ENCODE assay signal across 16 cellular contexts in genomic region chr15:68052431-68052830, GRCh38. TPM values are rescaled to one million over a fixed set of nuclear protein-coding genes. Genes with fewer than 3 reads are reported as not detected.
DNase-seq lines count a peak whose midpoint lies in the region; ATAC-seq and TF ChIP-seq lines count a peak whose summit lies in the region.
"Had no signal": no experiment of that assay in that cellular context is flagged by ENCODE, and none has a peak within 500 bp of the region (broad histone marks: within the 10 kb centered on the region; RNA-seq: fewer than 3 reads in every experiment).

No MANE protein-coding gene starts in this region.

- intact Hi-C loops in CD8-positive, alpha-beta T cell (cut with DNase I, micrococcal nuclease), result loop anchor here in 1 of 2 experiments (10.0 kb wide), 2 partner anchors 1362 to 1402 kb away; partner anchors contain the start of genes KIF23 and RPLP1
- intact Hi-C loops in activated B cell treated with CpG ODN at 0.5 μM for 24 hours (cut with micrococcal nuclease), result loop anchor here (5.0 to 10.0 kb wide), 4 partner anchors 62 to 985 kb away; partner anchors contain the start of genes MAP2K5 and SMAD3

- no peak overlapping the region for H3K18ac ChIP-seq in neuronal stem cell (ENCODE audit: low read length)

- H2AK5ac ChIP-seq in neuronal stem cell (ENCODE audit: low read depth, low read length), result no peak overlapping the region

- peaks cover 33% of the 10 kb centered on the region for H3K4me1 Mint-ChIP-seq in CD8-positive, alpha-beta T cell (ENCODE audit: low read depth)
- peaks cover 27% of the 10 kb centered on the region for H3K4me1 Mint-ChIP-seq in activated B cell treated with CpG ODN at 0.5 μM for 24 hours
- H3K4me1 Mint-ChIP-seq in natural killer cell treated with Interleukin-12 subunit alpha and Interleukin-12 subunit beta and Interleukin-15 and Interleukin-18, amount 100 ng/mL, for 72 hours (ENCODE audit: low read depth in 2 of 2), result peaks cover 25 to 37% of the 10 kb centered on the region in 2 donors

- H3K23ac ChIP-seq in neuronal stem cell (ENCODE audit: low read depth, low read length, poor library complexity), result no peak overlapping the region

- no peak overlapping the region for H4K91ac ChIP-seq in neuronal stem cell (ENCODE audit: low read depth, low read length, poor library complexity)

- H3K14ac ChIP-seq in neuronal stem cell (ENCODE audit: low read length), result no peak overlapping the region

- H3K36me3 ChIP-seq in CD8-positive, alpha-beta T cell (ENCODE audit: insufficient read depth, low read length), result no peaks in the 10 kb centered on the region
- no peaks in the 10 kb centered on the region for H3K36me3 ChIP-seq in GM23248 (ENCODE audit: low read depth)
- H3K36me3 ChIP-seq in neuronal stem cell (replicated peaks in 1 of 2; ENCODE audit: control insufficient read depth in 2 of 2, insufficient read depth in 2 of 2, low read length in 2 of 2), result no peaks in the 10 kb centered on the region
- H3K36me3 ChIP-seq: gastroesophageal sphincter, left ventricle myocardium inferior had no signal

- H3K27ac Mint-ChIP-seq in CD8-positive, alpha-beta T cell, result no peak overlapping the region
- H3K27ac Mint-ChIP-seq in activated B cell treated with CpG ODN at 0.5 μM for 24 hours, result no peak overlapping the region
- no peak overlapping the region for H3K27ac Mint-ChIP-seq in natural killer cell treated with Interleukin-12 subunit alpha and Interleukin-12 subunit beta and Interleukin-15 and Interleukin-18, amount 100 ng/mL, for 72 hours
- H3K27ac Mint-ChIP-seq: activated CD4-positive, alpha-beta memory T cell treated with anti-CD3 and anti-CD28 coated beads for 36 hours had no signal

- in situ Hi-C loops in GM23248 (cut with MboI), result no loop called here

- H3K9me3 ChIP-seq in CD8-positive, alpha-beta T cell (ENCODE audit: low read length), result no peaks in the 10 kb centered on the region
- H3K9me3 ChIP-seq in GM23248 (ENCODE audit: low read depth) (no peaks in the 10 kb centered on the region), neuronal stem cell (replicated peaks in 1 of 2; ENCODE audit: control insufficient read depth in 2 of 2, insufficient read depth in 1 of 2, low read depth in 1 of 2, low read length in 2 of 2) (peaks cover 0 to 2% of the 10 kb centered on the region in 2 donors)
- H3K9me3 ChIP-seq: gastroesophageal sphincter, left ventricle myocardium inferior had no signal

- no peak overlapping the region for H3K4ac ChIP-seq in neuronal stem cell (ENCODE audit: low read length)

- TF ChIP-seq CTCF in CD8-positive, alpha-beta T cell (IDR thresholded peaks at IDR 0.05), result no peak
- no peak for TF ChIP-seq CTCF in activated B cell treated with CpG ODN at 0.5 μM for 24 hours (IDR thresholded peaks at IDR 0.05)

- no peak for ATAC-seq in CD8-positive, alpha-beta T cell
- no peak for ATAC-seq in activated B cell treated with CpG ODN at 0.5 μM for 24 hours (ENCODE audit: low read depth)
- ATAC-seq in natural killer cell treated with Interleukin-12 subunit alpha and Interleukin-12 subunit beta and Interleukin-15 and Interleukin-18, amount 100 ng/mL, for 72 hours, result no peak
- no peak for ATAC-seq in HG02938 (IDR thresholded peaks at IDR 0.05; ENCODE audit: unreplicated experiment)
- ATAC-seq: gastroesophageal sphincter had no signal

- H3K27me3 Mint-ChIP-seq in CD8-positive, alpha-beta T cell (ENCODE audit: low read depth), result peaks cover 6% of the 10 kb centered on the region
- H3K27me3 Mint-ChIP-seq in activated B cell treated with CpG ODN at 0.5 μM for 24 hours, result no peaks in the 10 kb centered on the region
- peaks cover 0 to 3% of the 10 kb centered on the region in 2 donors for H3K27me3 Mint-ChIP-seq in natural killer cell treated with Interleukin-12 subunit alpha and Interleukin-12 subunit beta and Interleukin-15 and Interleukin-18, amount 100 ng/mL, for 72 hours

- H3K9me2 ChIP-seq in GM23248 (ENCODE audit: insufficient read depth), result no peaks in the 10 kb centered on the region

- peak overlapping the region; percentile 8 for H3K4me3 Mint-ChIP-seq in CD8-positive, alpha-beta T cell
- peak overlapping the region; percentile 21 for H3K4me3 Mint-ChIP-seq in activated B cell treated with CpG ODN at 0.5 μM for 24 hours
- H3K4me3 Mint-ChIP-seq in natural killer cell treated with Interleukin-12 subunit alpha and Interleukin-12 subunit beta and Interleukin-15 and Interleukin-18, amount 100 ng/mL, for 72 hours, result peak overlapping the region; percentile 99

- WGBS in GM23248 (ENCODE audit: low coverage in 1 of 2, low lambda C conversion rate in 2 of 2, missing lambda C conversion rate in 2 of 2), 2 experiments, result 81 to 86% methylated on average over 4 of the region's 4 CpGs
- WGBS in neuronal stem cell (ENCODE audit: extremely low coverage in 2 of 2, insufficient read length in 2 of 2, insufficient replicate concordance in 1 of 2), 2 donors, result no CpG with 5 or more reads among the region's 4 CpGs

- no peak overlapping the region for H3K4me2 ChIP-seq in GM23248 (ENCODE audit: unreplicated experiment)
- no peak overlapping the region for H3K4me2 ChIP-seq in neuronal stem cell (ENCODE audit: insufficient read depth, low read length, poor library complexity, severe bottlenecking)

- CTCF ChIA-PET in CD8-positive, alpha-beta T cell (lab: Charles Lee), result no interaction called here
- CTCF ChIA-PET in activated B cell treated with CpG ODN at 0.5 μM for 24 hours (lab: Charles Lee), result no interaction called here

- no peak overlapping the region for H2BK120ac ChIP-seq in neuronal stem cell (ENCODE audit: low read depth, low read length)

- 0 out of 2 replicates have a peak, but pooled peaks cover 4% of the 10 kb centered on the region for H3F3A ChIP-seq in GM23248 (ENCODE audit: insufficient read depth)

- H4K8ac ChIP-seq in neuronal stem cell (ENCODE audit: low read depth, low read length), result no peak overlapping the region

- H3K79me1 ChIP-seq in neuronal stem cell (ENCODE audit: low read depth, low read length), result no peaks in the 10 kb centered on the region

- H4K20me1 ChIP-seq in GM23248 (ENCODE audit: insufficient read depth), result peaks cover 10% of the 10 kb centered on the region; the same call in 1 of the 2 replicates

- H3K4me1 ChIP-seq in CD8-positive, alpha-beta T cell (ENCODE audit: insufficient read depth, low read length), result peaks cover 25% of the 10 kb centered on the region
- H3K4me1 ChIP-seq in GM23248 (ENCODE audit: insufficient read depth) (peaks cover 18% of the 10 kb centered on the region), neuronal stem cell (ENCODE audit: control insufficient read depth in 2 of 2, insufficient read depth in 1 of 2, low read depth in 1 of 2, low read length in 2 of 2) (peaks cover 2 to 4% of the 10 kb centered on the region in 2 donors)
- H3K4me1 ChIP-seq: parathyroid adenoma had no signal

- peaks cover 33% of the 10 kb centered on the region for H3K79me2 ChIP-seq in GM23248 (ENCODE audit: insufficient read depth)

- no peak for DNase-seq in CD8-positive, alpha-beta T cell
- DNase-seq in GM23248, result peak; percentile 23
- no peak for DNase-seq in activated B cell treated with CpG ODN at 0.5 μM for 24 hours
- DNase-seq in natural killer cell treated with Interleukin-12 subunit alpha and Interleukin-12 subunit beta and Interleukin-15 and Interleukin-18, amount 100 ng/mL, for 72 hours (ENCODE audit: low spot score), result no peak
- DNase-seq in neuronal stem cell (ENCODE audit: low spot score), result no peak
- no peak for DNase-seq in OCI-M1 (lab: John Stamatoyannopoulos, UW)
- DNase-seq: activated CD4-positive, alpha-beta memory T cell treated with anti-CD3 and anti-CD28 coated beads for 36 hours; activated T-cell treated with anti-CD3 and anti-CD28 coated beads, Interleukin-2, amount 50 U/mL, for 1 hour; dorsolateral prefrontal cortex; left ventricle myocardium inferior; NCI-H146; stimulated activated CD4-positive, alpha-beta T cell treated with anti-CD3 and anti-CD28 coated beads, Interleukin-1b, Interleukin-23, amount 100 ng/mL, for 48 hours had no signal

- no peak overlapping the region for H2BK15ac ChIP-seq in neuronal stem cell (ENCODE audit: low read length)

- H3K9ac ChIP-seq in GM23248, result no peak overlapping the region
- no peak overlapping the region for H3K9ac ChIP-seq in neuronal stem cell (ENCODE audit: low read depth, low read length, poor library complexity)
- H3K9ac ChIP-seq: parathyroid adenoma had no signal

- H2BK5ac ChIP-seq in neuronal stem cell (ENCODE audit: low read length), result no peak overlapping the region

- H3K27me3 ChIP-seq in CD8-positive, alpha-beta T cell (ENCODE audit: insufficient read depth, low read length), result no peaks in the 10 kb centered on the region
- H3K27me3 ChIP-seq in GM23248 (replicated peaks; ENCODE audit: insufficient read depth), result no peaks in the 10 kb centered on the region
- no peaks in the 10 kb centered on the region for H3K27me3 ChIP-seq in neuronal stem cell (ENCODE audit: control insufficient read depth in 3 of 3, insufficient read depth in 3 of 3, low read depth in 1 of 3, low read length in 3 of 3)
- H3K27me3 ChIP-seq: dorsolateral prefrontal cortex, gastroesophageal sphincter had no signal

- no peak overlapping the region for H3K27ac ChIP-seq in CD8-positive, alpha-beta T cell (ENCODE audit: low read depth, low read length)
- H3K27ac ChIP-seq in GM23248, result no peak overlapping the region
- no peak overlapping the region for H3K27ac ChIP-seq in neuronal stem cell (replicated peaks; ENCODE audit: low read length)
- H3K27ac ChIP-seq: dorsolateral prefrontal cortex, gastroesophageal sphincter, left ventricle myocardium inferior, parathyroid adenoma, VCaP had no signal

- H3K4me3 ChIP-seq in CD8-positive, alpha-beta T cell (ENCODE audit: low read depth, low read length), result no peak overlapping the region
- no peak overlapping the region for H3K4me3 ChIP-seq in GM23248
- H3K4me3 ChIP-seq in neuronal stem cell (ENCODE audit: low read length in 2 of 2), result no peak overlapping the region
- H3K4me3 ChIP-seq: dorsolateral prefrontal cortex, gastroesophageal sphincter, left ventricle myocardium inferior had no signal

- H3K36me3 Mint-ChIP-seq in CD8-positive, alpha-beta T cell, result peaks cover 9% of the 10 kb centered on the region
- H3K36me3 Mint-ChIP-seq in activated B cell treated with CpG ODN at 0.5 μM for 24 hours (ENCODE audit: low read depth), result peaks cover 3% of the 10 kb centered on the region
- peaks cover 5% of the 10 kb centered on the region for H3K36me3 Mint-ChIP-seq in natural killer cell treated with Interleukin-12 subunit alpha and Interleukin-12 subunit beta and Interleukin-15 and Interleukin-18, amount 100 ng/mL, for 72 hours

- no peak overlapping the region for H2AFZ ChIP-seq in GM23248
- no peak overlapping the region for H2AFZ ChIP-seq in neuronal stem cell (ENCODE audit: low read length)
- H2AFZ ChIP-seq: parathyroid adenoma had no signal

- H2BK12ac ChIP-seq in neuronal stem cell (ENCODE audit: low read length), result no peak overlapping the region

- POLR2A ChIA-PET in CD8-positive, alpha-beta T cell (lab: Charles Lee), result no interaction called here
- POLR2A ChIA-PET in activated B cell treated with CpG ODN at 0.5 μM for 24 hours (lab: Charles Lee), result no interaction called here

- H3K9me3 Mint-ChIP-seq in CD8-positive, alpha-beta T cell, result no peaks in the 10 kb centered on the region
- H3K9me3 Mint-ChIP-seq in activated B cell treated with CpG ODN at 0.5 μM for 24 hours, result peaks cover 3% of the 10 kb centered on the region
- H3K9me3 Mint-ChIP-seq in natural killer cell treated with Interleukin-12 subunit alpha and Interleukin-12 subunit beta and Interleukin-15 and Interleukin-18, amount 100 ng/mL, for 72 hours, result no peaks in the 10 kb centered on the region
- H3K9me3 Mint-ChIP-seq: activated CD4-positive, alpha-beta memory T cell treated with anti-CD3 and anti-CD28 coated beads for 36 hours had no signal

RNA-seq across cellular contexts. Expression of gene PIAS1, which starts 1.7 kb away (rescaled TPM):
- 10 to 100 TPM; 73.9 to 78.5 TPM for total RNA-seq in CD8-positive, alpha-beta T cell
- 10.9 and 14.8 TPM in 2 replicates for total RNA-seq in GM23248 (2014; rRNA removed; shearing (Covaris generic))
- 32.3 and 34.4 TPM in 2 replicates for polyA plus RNA-seq in GM23248 (2016; fragmentation: Nextera tagmentation; extraction: Ambion mirVana)
- 47.0 and 56.3 TPM in 2 replicates for total RNA-seq in activated B cell treated with CpG ODN at 0.5 μM for 24 hours
- total RNA-seq in natural killer cell treated with Interleukin-12 subunit alpha and Interleukin-12 subunit beta and Interleukin-15 and Interleukin-18, amount 100 ng/mL, for 72 hours, result 10 to 100 TPM; 35.0 to 50.4 TPM
- 97.5 TPM for polyA plus RNA-seq in neuronal stem cell (2013, experiment 1 of 2)
- polyA plus RNA-seq in neuronal stem cell (2013, experiment 2 of 2), result 102 TPM

Comparison
In these comparisons a context has a peak if more than half of its experiments do, and no peak if none do; other contexts are left out.
1. H3K4me3 Mint-ChIP-seq: peak in every context shown above with its lines; median percentile 99 in natural killer cell treated with Interleukin-12 subunit alpha and Interleukin-12 subunit beta and Interleukin-15 and Interleukin-18, amount 100 ng/mL, for 72 hours; 21 in activated B cell treated with CpG ODN at 0.5 μM for 24 hours; 8 in CD8-positive, alpha-beta T cell.